In genomic region chr2:96207778-96208143, GRCh38 we compare ENCODE assay signal across 8 cellular contexts. TPM values are rescaled to one million over a fixed set of nuclear protein-coding genes. Genes with fewer than 3 reads are reported as not detected.
DNase-seq lines count a peak whose midpoint lies in the region; ATAC-seq and TF ChIP-seq lines count a peak whose summit lies in the region.

No MANE protein-coding gene starts in this region.

- POLR2A ChIA-PET in Caco-2 (lab: Charles Lee) = interaction anchor here (0.5 to 2.4 kb wide), 10 partner anchors 8 to 349 kb away, joined by 3 to 12 read pairs (median 4); no protein-coding TSS in a partner anchor
- POLR2A ChIA-PET in activated naive CD8-positive, alpha-beta T cell treated with anti-CD3 and anti-CD28 coated beads, Interleukin-2, amount 10 ng/mL, durations not matched to agents 7 days and 5 days (lab: Charles Lee) = interaction anchor here (0.7 to 3.6 kb wide), 28 partner anchors 8 to 566 kb away, joined by 3 to 42 read pairs (median 6); partner anchors contain the start of genes ASTL, DUSP2, ITPRIPL1 and NCAPH

- TF ChIP-seq CTCF in Caco-2 (IDR thresholded peaks at IDR 0.05; ENCODE audit: insufficient read depth in 1 of 2, low read depth in 1 of 2, low read length in 1 of 2, severe bottlenecking in 1 of 2, unreplicated experiment in 1 of 2) = no peak
- TF ChIP-seq CTCF in tibial nerve (IDR thresholded peaks at IDR 0.05) = no peak

- no peaks in the 10 kb centered on the region for H3K9me3 Mint-ChIP-seq in Caco-2 (ENCODE audit: unreplicated experiment)
- no peaks in the 10 kb centered on the region for H3K9me3 Mint-ChIP-seq in activated naive CD8-positive, alpha-beta T cell treated with anti-CD3 and anti-CD28 coated beads, Interleukin-2, amount 10 ng/mL, durations not matched to agents 7 days and 5 days

- H3K36me3 Mint-ChIP-seq in Caco-2 (ENCODE audit: insufficient read depth, unreplicated experiment) = peaks cover 45% of the 10 kb centered on the region
- peaks cover 27% of the 10 kb centered on the region for H3K36me3 Mint-ChIP-seq in activated naive CD8-positive, alpha-beta T cell treated with anti-CD3 and anti-CD28 coated beads, Interleukin-2, amount 10 ng/mL, durations not matched to agents 7 days and 5 days

- intact Hi-C loops in Caco-2 (cut with micrococcal nuclease; ENCODE audit: unreplicated experiment) = loop anchor here (1.0 to 2.0 kb wide), 4 partner anchors 20 to 69 kb away; partner anchors contain the start of genes ASTL, DUSP2 and TMEM127

- H3K4me1 ChIP-seq in Caco-2 (peaks cover 37% of the 10 kb centered on the region), tibial nerve (peaks cover 0 to 59% (median 49%) of the 10 kb centered on the region in 4 donors)

- no peaks in the 10 kb centered on the region for H3K9me3 ChIP-seq in Caco-2
- no peaks in the 10 kb centered on the region for H3K9me3 ChIP-seq in tibial nerve

- ATAC-seq in HG02852 (IDR thresholded peaks at IDR 0.05; ENCODE audit: unreplicated experiment) (peak; percentile 0), HG03457 (IDR thresholded peaks at IDR 0.05; ENCODE audit: unreplicated experiment) (no peak), GM18858 (IDR thresholded peaks at IDR 0.05; ENCODE audit: unreplicated experiment) (no peak)
- ATAC-seq in activated naive CD8-positive, alpha-beta T cell treated with anti-CD3 and anti-CD28 coated beads, Interleukin-2, amount 10 ng/mL, durations not matched to agents 7 days and 5 days (ENCODE audit: low read depth) = no peak

- H3K36me3 ChIP-seq in Caco-2 (ENCODE audit: control insufficient read depth, insufficient read depth, low read length) = peaks cover 2% of the 10 kb centered on the region; the same call in 1 of the 2 replicates
- no peaks in the 10 kb centered on the region for H3K36me3 ChIP-seq in tibial nerve

- H3K4me3 ChIP-seq in Caco-2 (ENCODE audit: low read depth, low read length) = peak overlapping the region; percentile 68
- H3K4me3 ChIP-seq in tibial nerve = peak overlapping the region; percentile 72 to 85 (median 75)

- peak overlapping the region; percentile 92 for H3K27ac ChIP-seq in layer of hippocampus (ENCODE audit: low read depth, low read length)
- peak overlapping the region; percentile 79 to 94 (median 91) for H3K27ac ChIP-seq in tibial nerve

- DNase-seq in Caco-2 (no peak), tibial nerve (ENCODE audit: low spot score in 2 of 2) (no peak), glomerular visceral epithelial cell (ENCODE audit: extremely low spot score) (no peak)
- DNase-seq in activated naive CD8-positive, alpha-beta T cell treated with anti-CD3 and anti-CD28 coated beads, Interleukin-2, amount 10 ng/mL, durations not matched to agents 7 days and 5 days = no peak

- TF ChIP-seq EP300 in tibial nerve (IDR thresholded peaks at IDR 0.05) = no peak

- peak overlapping the region; percentile 80 for H3K27ac Mint-ChIP-seq in Caco-2 (ENCODE audit: unreplicated experiment)
- peak overlapping the region; percentile 84 for H3K27ac Mint-ChIP-seq in activated naive CD8-positive, alpha-beta T cell treated with anti-CD3 and anti-CD28 coated beads, Interleukin-2, amount 10 ng/mL, durations not matched to agents 7 days and 5 days

- no TSS peak for BruUV-seq in Caco-2 (replicated peaks; lab: Mats Ljungman, UMichigan)

- TF ChIP-seq POLR2A in tibial nerve (IDR thresholded peaks at IDR 0.05) = no peak

- H3K27me3 Mint-ChIP-seq in Caco-2 (ENCODE audit: insufficient read depth, unreplicated experiment) = no peaks in the 10 kb centered on the region
- H3K27me3 Mint-ChIP-seq in activated naive CD8-positive, alpha-beta T cell treated with anti-CD3 and anti-CD28 coated beads, Interleukin-2, amount 10 ng/mL, durations not matched to agents 7 days and 5 days = no peaks in the 10 kb centered on the region

- 0 to 1% methylated on average over 12 of the region's 12 CpGs for WGBS in tibial nerve, 2 donors

- H3K4me3 Mint-ChIP-seq in Caco-2 (ENCODE audit: unreplicated experiment) = peak overlapping the region; percentile 96
- peak overlapping the region; percentile 92 for H3K4me3 Mint-ChIP-seq in activated naive CD8-positive, alpha-beta T cell treated with anti-CD3 and anti-CD28 coated beads, Interleukin-2, amount 10 ng/mL, durations not matched to agents 7 days and 5 days

- H3K4me1 Mint-ChIP-seq in Caco-2 (ENCODE audit: low read depth, unreplicated experiment) = peaks cover 28% of the 10 kb centered on the region
- peaks cover 41% of the 10 kb centered on the region for H3K4me1 Mint-ChIP-seq in activated naive CD8-positive, alpha-beta T cell treated with anti-CD3 and anti-CD28 coated beads, Interleukin-2, amount 10 ng/mL, durations not matched to agents 7 days and 5 days

- no peaks in the 10 kb centered on the region for H3K27me3 ChIP-seq in Caco-2 (replicated peaks; ENCODE audit: control insufficient read depth, insufficient read depth, low read length)
- no peaks in the 10 kb centered on the region for H3K27me3 ChIP-seq in layer of hippocampus (ENCODE audit: control insufficient read depth, insufficient read depth, low read length)
- H3K27me3 ChIP-seq in tibial nerve = no peaks in the 10 kb centered on the region

- CTCF ChIA-PET in Caco-2 (lab: Charles Lee) = interaction anchor here (0.6 to 2.7 kb wide), 5 partner anchors 33 to 202 kb away, joined by 3 to 21 read pairs (median 3); partner anchors contain the start of genes DUSP2 and NCAPH

RNA-seq across cellular contexts. Expression of gene STARD7, which starts 0.9 kb away (rescaled TPM):
- total RNA-seq in Caco-2 (2022) = 214 and 224 TPM in 2 replicates
- 100 to 1,000 TPM; 105 to 114 TPM for total RNA-seq in activated naive CD8-positive, alpha-beta T cell treated with anti-CD3 and anti-CD28 coated beads, Interleukin-2, amount 10 ng/mL, durations not matched to agents 7 days and 5 days
- total RNA-seq in tibial nerve = 100 to 1,000 TPM in 1 of 4 donors, 10 to 100 TPM in 3; 77.3 to 111 (median 85.0) TPM

RNA-seq across cellular contexts. Expression of gene TMEM127, which starts 58.0 kb away (rescaled TPM):
- total RNA-seq in Caco-2 (2022) = 43.3 and 49.1 TPM in 2 replicates
- total RNA-seq in activated naive CD8-positive, alpha-beta T cell treated with anti-CD3 and anti-CD28 coated beads, Interleukin-2, amount 10 ng/mL, durations not matched to agents 7 days and 5 days = 10 to 100 TPM; 33.4 to 39.1 TPM
- 10 to 100 TPM; 27.1 to 35.4 (median 30.7) TPM for total RNA-seq in tibial nerve

RNA-seq across cellular contexts. Expression of gene CIAO1, which starts 58.3 kb away (rescaled TPM):
- total RNA-seq in Caco-2 (2022) = 93.8 and 97.9 TPM in 2 replicates
- total RNA-seq in activated naive CD8-positive, alpha-beta T cell treated with anti-CD3 and anti-CD28 coated beads, Interleukin-2, amount 10 ng/mL, durations not matched to agents 7 days and 5 days = 10 to 100 TPM; 66.2 to 68.2 TPM
- total RNA-seq in tibial nerve = 100 to 1,000 TPM; 132 to 172 (median 151) TPM
